17 cellular contexts compared by ENCODE assay signal in the genomic region with DNA sequence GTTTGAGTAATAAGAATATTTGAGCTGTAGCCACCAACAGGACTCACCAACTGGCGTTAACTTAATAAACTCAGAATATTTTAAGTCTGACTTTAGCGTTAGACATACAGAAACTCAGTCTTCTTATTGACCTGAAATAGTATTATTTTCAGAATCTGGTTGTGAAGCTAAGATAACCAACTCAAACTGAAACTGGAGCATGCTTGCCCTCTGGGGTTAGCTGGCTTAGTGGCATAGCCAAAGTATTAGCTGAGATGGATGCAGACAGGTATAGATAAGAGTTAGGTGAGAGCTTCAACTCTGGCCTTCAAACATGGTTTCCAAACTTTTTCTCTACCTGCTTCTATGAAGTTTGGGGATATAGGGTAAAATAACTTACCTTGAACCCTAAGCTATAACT.
"Had no signal": no experiment of that assay in that cellular context is flagged by ENCODE, and none has a peak within 500 bp of the region (broad histone marks: within the 10 kb centered on the region; RNA-seq: fewer than 3 reads in every experiment).

No MANE protein-coding gene starts in this region.

- DNase-seq: activated CD4-positive, alpha-beta memory T cell treated with anti-CD3 and anti-CD28 coated beads, Interleukin-2, amount 10 ng/mL, durations not matched to agents 7 days and 5 days; activated CD4-positive, alpha-beta T cell treated with anti-CD3 and anti-CD28 coated beads for 48 hours; activated CD4-positive, CD25-positive, alpha-beta regulatory T cell; activated CD8-positive, alpha-beta memory T cell treated with anti-CD3 and anti-CD28 coated beads, Interleukin-2, amount 10 ng/mL, durations not matched to agents 7 days and 5 days; amygdala; dermis blood vessel endothelial cell; effector memory CD4-positive, alpha-beta T cell; heart left ventricle; kidney; left ventricle myocardium inferior; mammary epithelial cell; nephron progenitor cell; nucleus accumbens; retina; stimulated activated naive B cell treated with anti-CD40 and anti-IgM and Interleukin-4, amounts not matched to agents 10 μg/mL and 1 μg/mL and 100 μg/mL, for 72 hours; upper lobe of right lung had no signal

- ATAC-seq: activated CD8-positive, alpha-beta memory T cell treated with anti-CD3 and anti-CD28 coated beads, Interleukin-2, amount 10 ng/mL, durations not matched to agents 7 days and 5 days; gastroesophageal sphincter; heart left ventricle; stimulated activated naive B cell treated with anti-CD40 and anti-IgM and Interleukin-4, amounts not matched to agents 10 μg/mL and 1 μg/mL and 100 μg/mL, for 72 hours; upper lobe of right lung had no signal
